In genomic region chr9:114006931-114007691, GRCh38 we compare ENCODE assay signal across 21 cellular contexts.
DNase-seq lines count a peak whose midpoint lies in the region; ATAC-seq and TF ChIP-seq lines count a peak whose summit lies in the region.
"Had no signal": no experiment of that assay in that cellular context is flagged by ENCODE, and none has a peak within 500 bp of the region (broad histone marks: within the 10 kb centered on the region; RNA-seq: fewer than 3 reads in every experiment).

No MANE protein-coding gene starts in this region.

- intact Hi-C loops in breast epithelium (cut with DNase I; ENCODE audit: low total_unique reads), result no loop called here
- intact Hi-C loops in MCF 10A (cut with micrococcal nuclease), result no loop called here
- intact Hi-C loops in adrenal gland (cut with DNase I), result no loop called here
- intact Hi-C loops in upper lobe of right lung (cut with DNase I), result no loop called here

- CTCF ChIA-PET in MCF 10A (lab: Yijun Ruan, JAX), result no interaction called here

- no peak overlapping the region for H3K4me3 Mint-ChIP-seq in MCF 10A (ENCODE audit: unreplicated experiment)
- H3K4me3 Mint-ChIP-seq: CD4-positive, alpha-beta T cell; HFFc6; neural crest cell had no signal

- no peaks in the 10 kb centered on the region for H3K27me3 ChIP-seq in breast epithelium
- no peaks in the 10 kb centered on the region for H3K27me3 ChIP-seq in adrenal gland
- no peaks in the 10 kb centered on the region for H3K27me3 ChIP-seq in upper lobe of right lung

- H3K27me3 Mint-ChIP-seq in MCF 10A (ENCODE audit: insufficient read depth, unreplicated experiment), result no peaks in the 10 kb centered on the region
- H3K27me3 Mint-ChIP-seq: CD4-positive, alpha-beta T cell had no signal

- H3K9me3 ChIP-seq in breast epithelium (peaks cover 0 to 4% of the 10 kb centered on the region in 2 donors), adrenal gland (replicated peaks in 1 of 3) (no peaks in the 10 kb centered on the region), upper lobe of right lung (no peaks in the 10 kb centered on the region)

- H3K4me1 ChIP-seq in breast epithelium, result no peaks in the 10 kb centered on the region
- peaks cover 5 to 13% of the 10 kb centered on the region in 2 donors for H3K4me1 ChIP-seq in adrenal gland (replicated peaks in 1 of 2)
- H3K4me1 ChIP-seq in upper lobe of right lung, result peaks cover 4% of the 10 kb centered on the region

- no peaks in the 10 kb centered on the region for H3K36me3 ChIP-seq in breast epithelium
- H3K36me3 ChIP-seq in adrenal gland (replicated peaks in 1 of 2), result peaks cover 0 to 10% of the 10 kb centered on the region in 2 donors
- H3K36me3 ChIP-seq in upper lobe of right lung, result no peaks in the 10 kb centered on the region

- DNase-seq in breast epithelium (ENCODE audit: low spot score in 2 of 2) (peak; percentile 16 to 45), MCF 10A (ENCODE audit: unreplicated experiment) (no peak), adrenal gland (peak in 4 of 7 donors; percentile 13 to 52 (median 20)), mucosa of gallbladder (ENCODE audit: low spot score) (peak; percentile 9), upper lobe of right lung (peak; percentile 33), NCI-H2227 (lab: John Stamatoyannopoulos, UW; ENCODE audit: unreplicated experiment) (no peak), putamen (ENCODE audit: low spot score) (no peak)
- DNase-seq: activated CD4-positive, alpha-beta T cell treated with anti-CD3 and anti-CD28 coated beads for 48 hours; activated naive CD4-positive, alpha-beta T cell treated with anti-CD3 and anti-CD28 coated beads, Interleukin-2, amount 50 U/mL, for 16 hours; activated T-cell treated with anti-CD3 and anti-CD28 coated beads for 4 hours; DMS79; HFFc6; NCI-H1105; NCI-H2081; NCI-H526; T1000 had no signal

- no TSS peak for BruUV-seq in MCF 10A (replicated peaks; lab: Mats Ljungman, UMichigan)

- TF ChIP-seq POLR2A in breast epithelium (IDR thresholded peaks at IDR 0.05) (no peak), adrenal gland (IDR thresholded peaks at IDR 0.05) (no peak)

- POLR2A ChIA-PET in MCF 10A (lab: Yijun Ruan, JAX), result no interaction called here

- H3K27ac Mint-ChIP-seq in MCF 10A (ENCODE audit: low read depth, unreplicated experiment), result no peak overlapping the region
- H3K27ac Mint-ChIP-seq: CD4-positive, alpha-beta T cell; HFFc6 had no signal

- 73 to 85% (median 83%) methylated on average over 10 of the region's 10 CpGs for WGBS in adrenal gland, 4 donors

- H3K4me1 Mint-ChIP-seq in MCF 10A (ENCODE audit: insufficient read depth, unreplicated experiment), result no peaks in the 10 kb centered on the region

- H3K36me3 Mint-ChIP-seq in MCF 10A (ENCODE audit: insufficient read depth, unreplicated experiment), result peaks cover 5% of the 10 kb centered on the region

- no peaks in the 10 kb centered on the region for H3K9me3 Mint-ChIP-seq in MCF 10A (ENCODE audit: unreplicated experiment)
- H3K9me3 Mint-ChIP-seq: CD4-positive, alpha-beta T cell; HFFc6; neural crest cell had no signal

- no peak overlapping the region for H3K27ac ChIP-seq in breast epithelium
- no peak overlapping the region for H3K27ac ChIP-seq in adrenal gland
- no peak overlapping the region for H3K27ac ChIP-seq in upper lobe of right lung
- H3K27ac ChIP-seq: RWPE1 had no signal

- H3K4me3 ChIP-seq in breast epithelium (no peak overlapping the region), adrenal gland (no peak overlapping the region), upper lobe of right lung (no peak overlapping the region)

- TF ChIP-seq CTCF in breast epithelium (IDR thresholded peaks at IDR 0.05) (no peak), MCF 10A (IDR thresholded peaks at IDR 0.05; ENCODE audit: unreplicated experiment) (no peak), adrenal gland (IDR thresholded peaks at IDR 0.05) (no peak), upper lobe of right lung (IDR thresholded peaks at IDR 0.05) (no peak)

- no peak for ATAC-seq in upper lobe of right lung
- ATAC-seq in HG03108 (IDR thresholded peaks at IDR 0.05; ENCODE audit: unreplicated experiment), result no peak
- ATAC-seq: HepG2 had no signal

Comparison
In these comparisons a context has a peak if more than half of its experiments do, and no peak if none do; other contexts are left out.
1. DNase-seq: peak in breast epithelium (2 of 2), adrenal gland (4 of 7), mucosa of gallbladder (single experiment) and upper lobe of right lung (single experiment); none in MCF 10A (single experiment), NCI-H2227 (single experiment) and putamen (single experiment).